ENCODE assay signal across 10 cellular contexts in the genomic region with DNA sequence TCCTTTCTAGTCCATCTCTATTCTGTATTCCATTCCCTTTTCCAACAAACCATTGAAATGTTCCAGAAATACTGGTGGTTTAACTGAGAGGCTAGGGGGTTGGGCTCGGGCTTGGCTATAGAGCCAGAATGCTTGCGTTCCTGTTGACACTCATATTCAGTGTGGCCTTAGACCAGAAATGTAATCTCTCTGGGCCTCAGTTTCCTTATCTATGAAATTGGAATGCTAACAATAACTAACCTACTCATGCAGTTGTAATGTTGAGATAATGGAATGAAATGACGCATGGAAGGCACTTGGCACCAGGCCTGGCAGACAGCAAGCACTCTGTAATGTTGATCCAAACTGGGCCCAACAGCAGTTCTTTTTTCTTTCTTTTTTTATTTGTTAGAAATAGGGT. TPM values are rescaled to one million over a fixed set of nuclear protein-coding genes. Genes with fewer than 3 reads are reported as not detected.
DNase-seq lines count a peak whose midpoint lies in the region; ATAC-seq lines count a peak whose summit lies in the region.
"Had no signal": no experiment of that assay in that cellular context is flagged by ENCODE, and none has a peak within 500 bp of the region (broad histone marks: within the 10 kb centered on the region; RNA-seq: fewer than 3 reads in every experiment).

No MANE protein-coding gene starts in this region.

- intact Hi-C loops in Right ventricle myocardium inferior (cut with DNase I) = no loop called here
- intact Hi-C loops in cardiac septum (cut with DNase I) = no loop called here
- intact Hi-C loops in posterior cingulate gyrus (cut with DNase I) = no loop called here

- ATAC-seq in Right ventricle myocardium inferior (peak; percentile 78), HG03108 (IDR thresholded peaks at IDR 0.05; ENCODE audit: unreplicated experiment) (no peak), GM21423 (IDR thresholded peaks at IDR 0.05; ENCODE audit: unreplicated experiment) (no peak)

- DNase-seq in Right ventricle myocardium inferior (ENCODE audit: missing footprints) (peak; percentile 82), cardiac septum (ENCODE audit: low spot score) (no peak), T47D (ENCODE audit: low read depth in 1 of 2, low spot score in 1 of 2) (peak; percentile 16 to 23), kidney tubule cell (ENCODE audit: low spot score) (peak; percentile 79), NCI-H2196 (lab: John Stamatoyannopoulos, UW; ENCODE audit: unreplicated experiment) (no peak), posterior cingulate gyrus (no peak)
- DNase-seq: activated T-cell treated with anti-CD3 and anti-CD28 coated beads for 4 hours, NCI-H82 had no signal

- in situ Hi-C loops in T47D (cut with HindIII; ENCODE audit: low pct_unique_long_range_greater_than_20kb, low sequenced_read_pairs) = no loop called here

RNA-seq across cellular contexts. Expression of gene JADE2, which starts 26.8 kb away (rescaled TPM):
- total RNA-seq in Right ventricle myocardium inferior (24.6 TPM), cardiac septum (25.7 TPM)

Comparison
In these comparisons a context has a peak if more than half of its experiments do, and no peak if none do; other contexts are left out.
1. DNase-seq: peak in Right ventricle myocardium inferior (single experiment), T47D (2 of 2) and kidney tubule cell (single experiment); none in cardiac septum (single experiment), NCI-H2196 (single experiment) and posterior cingulate gyrus (0 of 10).